In genomic region chr3:123582315-123582714, GRCh38 we compare ENCODE assay signal across 1 cellular context.
TF ChIP-seq lines count a peak whose summit lies in the region.

No MANE protein-coding gene starts in this region.

TF ChIP-seq in SK-N-SH, 30 proteins besides CTCF, POLR2A, EP300 and RAD21 (continued from another document):
- TF ChIP-seq, protein P1, sequence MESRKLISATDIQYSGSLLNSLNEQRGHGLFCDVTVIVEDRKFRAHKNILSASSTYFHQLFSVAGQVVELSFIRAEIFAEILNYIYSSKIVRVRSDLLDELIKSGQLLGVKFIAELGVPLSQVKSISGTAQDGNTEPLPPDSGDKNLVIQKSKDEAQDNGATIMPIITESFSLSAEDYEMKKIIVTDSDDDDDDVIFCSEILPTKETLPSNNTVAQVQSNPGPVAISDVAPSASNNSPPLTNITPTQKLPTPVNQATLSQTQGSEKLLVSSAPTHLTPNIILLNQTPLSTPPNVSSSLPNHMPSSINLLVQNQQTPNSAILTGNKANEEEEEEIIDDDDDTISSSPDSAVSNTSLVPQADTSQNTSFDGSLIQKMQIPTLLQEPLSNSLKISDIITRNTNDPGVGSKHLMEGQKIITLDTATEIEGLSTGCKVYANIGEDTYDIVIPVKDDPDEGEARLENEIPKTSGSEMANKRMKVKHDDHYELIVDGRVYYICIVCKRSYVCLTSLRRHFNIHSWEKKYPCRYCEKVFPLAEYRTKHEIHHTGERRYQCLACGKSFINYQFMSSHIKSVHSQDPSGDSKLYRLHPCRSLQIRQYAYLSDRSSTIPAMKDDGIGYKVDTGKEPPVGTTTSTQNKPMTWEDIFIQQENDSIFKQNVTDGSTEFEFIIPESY (IDR thresholded peaks at IDR 0.05; ENCODE audit: borderline replicate concordance, low read depth): no peak
- TF ChIP-seq USF2 (IDR thresholded peaks at IDR 0.05; ENCODE audit: borderline replicate concordance, low read depth, low read length): no peak
